ENCODE assay signal across 28 cellular contexts in the genomic region with DNA sequence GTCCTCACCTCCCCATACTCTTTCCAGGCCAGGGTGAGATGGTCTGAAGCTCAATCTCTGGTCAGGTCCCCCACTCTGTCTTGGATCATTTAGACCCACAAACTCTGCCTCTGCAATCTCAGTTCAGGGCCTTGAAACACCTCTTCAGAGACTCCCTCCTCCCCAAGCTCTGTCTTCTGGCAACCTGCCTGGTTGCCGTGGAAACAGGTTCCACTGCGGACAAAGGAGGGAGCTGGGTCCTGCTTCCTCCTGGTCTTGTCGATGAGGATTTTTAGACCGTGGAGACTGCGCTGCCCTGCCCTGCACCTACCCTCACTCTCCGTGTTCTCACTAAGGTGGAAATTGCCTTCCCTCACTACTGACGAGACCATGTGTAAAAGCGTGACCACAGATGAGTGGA. TPM values are rescaled to one million over a fixed set of nuclear protein-coding genes. Genes with fewer than 3 reads are reported as not detected.
DNase-seq lines count a peak whose midpoint lies in the region; ATAC-seq and TF ChIP-seq lines count a peak whose summit lies in the region.
"Had no signal": no experiment of that assay in that cellular context is flagged by ENCODE, and none has a peak within 500 bp of the region (broad histone marks: within the 10 kb centered on the region; RNA-seq: fewer than 3 reads in every experiment).

A gene with protein sequence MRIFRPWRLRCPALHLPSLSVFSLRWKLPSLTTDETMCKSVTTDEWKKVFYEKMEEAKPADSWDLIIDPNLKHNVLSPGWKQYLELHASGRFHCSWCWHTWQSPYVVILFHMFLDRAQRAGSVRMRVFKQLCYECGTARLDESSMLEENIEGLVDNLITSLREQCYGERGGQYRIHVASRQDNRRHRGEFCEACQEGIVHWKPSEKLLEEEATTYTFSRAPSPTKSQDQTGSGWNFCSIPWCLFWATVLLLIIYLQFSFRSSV (plus strand): TSS at position 232 of the 400 bp plus-strand sequence. CDS start 30 bp downstream, at position 262.

- no peak within 1 kb of the TSS for H4K8ac ChIP-seq in H9 (replicated peaks; ENCODE audit: insufficient read length, low read depth, low read length)

- H3K9ac ChIP-seq in H9 (ENCODE audit: extremely low read depth, insufficient read length, low read length), result no peak within 1 kb of the TSS

- peaks cover 3% of the 10 kb centered on the region; the same call in 1 of the 2 replicates for H3K4me1 ChIP-seq in H9 (ENCODE audit: insufficient read depth, low read length)
- H3K4me1 ChIP-seq: A549, gastrocnemius medialis, SJSA1, upper lobe of left lung had no signal

- no peaks in the 10 kb centered on the region for H3K9me3 ChIP-seq in H9 (ENCODE audit: control insufficient read depth, low read depth, low read length)
- H3K9me3 ChIP-seq: A549, gastrocnemius medialis, SJSA1, upper lobe of left lung had no signal

- no peak within 1 kb of the TSS for H4K91ac ChIP-seq in H9 (ENCODE audit: insufficient read length, low read depth, low read length)

- H3K23ac ChIP-seq in H9 (ENCODE audit: insufficient read length, low read depth, low read length), result no peak within 1 kb of the TSS

- WGBS in H9 (ENCODE audit: extremely low coverage, insufficient read length, low lambda C conversion rate), result no CpG with 5 or more reads among the region's 8 CpGs

- no peak within 1 kb of the TSS for H2BK120ac ChIP-seq in H9 (ENCODE audit: low read depth, low read length, poor library complexity, severe bottlenecking)

- H2AK5ac ChIP-seq in H9 (ENCODE audit: insufficient read length, low read length), result no peak within 1 kb of the TSS

- no peaks in the 10 kb centered on the region for H3K79me2 ChIP-seq in H9 (ENCODE audit: insufficient read depth, low read length)

- H2BK20ac ChIP-seq in H9 (ENCODE audit: low read depth, low read length, poor library complexity, severe bottlenecking), result no peak within 1 kb of the TSS

- no peak within 1 kb of the TSS for H2BK15ac ChIP-seq in H9 (ENCODE audit: low read depth, low read length)

- no peak within 1 kb of the TSS for H3K4me2 ChIP-seq in H9 (ENCODE audit: insufficient read depth, insufficient read length, low read length)
- H3K4me2 ChIP-seq: A549, PC-9 had no signal

- no peak within 1 kb of the TSS for H3K56ac ChIP-seq in H9 (ENCODE audit: insufficient read length, low read depth, low read length)

- no peak within 1 kb of the TSS for H3T11ph ChIP-seq in H9 (ENCODE audit: low read length)

- H3K27ac Mint-ChIP-seq in H9, result peak within 1 kb of the TSS in 1 of 3 experiments; percentile 56; a peak in 1 of 7 replicates
- H3K27ac Mint-ChIP-seq: activated B cell treated with CpG ODN at 0.5 μM for 24 hours; activated CD4-positive, alpha-beta memory T cell treated with anti-CD3 and anti-CD28 coated beads, Interleukin-2, amount 10 ng/mL, durations not matched to agents 7 days and 5 days had no signal

- H2AFZ ChIP-seq in H9 (ENCODE audit: low read length), result no peak within 1 kb of the TSS
- H2AFZ ChIP-seq: PC-9 had no signal

- ATAC-seq in GM18868 (IDR thresholded peaks at IDR 0.05; ENCODE audit: unreplicated experiment) (no peak), HG02938 (IDR thresholded peaks at IDR 0.05; ENCODE audit: unreplicated experiment) (no peak)
- ATAC-seq: A549, gastrocnemius medialis had no signal

- peaks cover 0 to 2% (median 2%) of the 10 kb centered on the region in 3 experiments; a peak in 2 of 7 replicates for H3K36me3 Mint-ChIP-seq in H9 (ENCODE audit: insufficient read depth in 1 of 3, low read depth in 3 of 3)

- no peak within 1 kb of the TSS for H4K5ac ChIP-seq in H9 (ENCODE audit: insufficient read length, low read depth, low read length)

- no peak within 1 kb of the TSS for H3K14ac ChIP-seq in H9 (ENCODE audit: insufficient read depth, low read length)

- H3K4me1 Mint-ChIP-seq in H9, result peaks cover 7 to 20% of the 10 kb centered on the region in 2 experiments
- H3K4me1 Mint-ChIP-seq: activated B cell treated with CpG ODN at 0.5 μM for 24 hours, neural crest cell had no signal

- H2BK5ac ChIP-seq in H9 (ENCODE audit: insufficient read length, low read length), result no peak within 1 kb of the TSS

- H3K18ac ChIP-seq in H9 (ENCODE audit: insufficient read length, low read depth, low read length), result peak within 1 kb of the TSS; percentile 18

- H3K27me3 ChIP-seq in H9 (ENCODE audit: insufficient read depth, low read length), result no peaks in the 10 kb centered on the region
- H3K27me3 ChIP-seq: gastrocnemius medialis, SJSA1, upper lobe of left lung had no signal

- no peak within 1 kb of the TSS for H3K4ac ChIP-seq in H9 (ENCODE audit: low read depth, low read length)

- H3K79me1 ChIP-seq in H9 (ENCODE audit: insufficient read depth, low read depth, low read length, poor library complexity, severe bottlenecking), result no peaks in the 10 kb centered on the region

- H3K23me2 ChIP-seq in H9 (ENCODE audit: insufficient read length, low read depth, low read length, poor library complexity, severe bottlenecking), result no peaks in the 10 kb centered on the region

- no peaks in the 10 kb centered on the region for H4K20me1 ChIP-seq in H9 (ENCODE audit: control insufficient read depth, insufficient read depth, insufficient read length)

- no peak within 1 kb of the TSS for H2BK12ac ChIP-seq in H9 (ENCODE audit: insufficient read length, low read depth, low read length)

- DNase-seq in NCI-H187 (lab: John Stamatoyannopoulos, UW) (peak; percentile 24 to 26), NCI-H187 treated with DMSO at 0.1 percent for 48 hours (lab: John Stamatoyannopoulos, UW) (no peak), H9 (peak; percentile 56), astrocyte of the hippocampus (ENCODE audit: low read depth, low spot score) (peak; percentile 33), midbrain (lab: John Stamatoyannopoulos, UW) (peak; percentile 16), CD1c-positive myeloid dendritic cell (ENCODE audit: extremely low spot score) (no peak)
- DNase-seq: activated B cell treated with CpG ODN at 0.5 μM for 24 hours; activated CD4-positive, alpha-beta memory T cell treated with anti-CD3 and anti-CD28 coated beads, Interleukin-2, amount 10 ng/mL, durations not matched to agents 7 days and 5 days; activated naive CD4-positive, alpha-beta T cell; amniotic stem cell; DMS153; erythroblast; gastrocnemius medialis; Karpas-422; NCI-H1092; NCI-H510A treated with DMSO at 0.1 percent for 48 hours; PC-9; stimulated activated CD4-positive, alpha-beta T cell treated with anti-CD3 and anti-CD28 coated beads, Interleukin-4, amount 100 ng/mL, for 4 hours; upper lobe of left lung had no signal

- TF ChIP-seq CTCF in H9 (conservative IDR thresholded peaks at IDR 0.05), result no peak

- no peak within 1 kb of the TSS for H3K27ac ChIP-seq in H9 (ENCODE audit: insufficient read length, low read depth, low read length)
- H3K27ac ChIP-seq: A549, gastrocnemius medialis, PC-9, SJSA1, upper lobe of left lung had no signal

- peaks cover 2% of the 10 kb centered on the region for H3K27me3 Mint-ChIP-seq in H9 (ENCODE audit: low read depth)

- no peak within 1 kb of the TSS for H3K4me3 Mint-ChIP-seq in H9
- H3K4me3 Mint-ChIP-seq: activated B cell treated with CpG ODN at 0.5 μM for 24 hours; activated CD4-positive, alpha-beta memory T cell treated with anti-CD3 and anti-CD28 coated beads, Interleukin-2, amount 10 ng/mL, durations not matched to agents 7 days and 5 days; neural crest cell had no signal

- no peaks in the 10 kb centered on the region for H3K9me3 Mint-ChIP-seq in H9
- H3K9me3 Mint-ChIP-seq: activated B cell treated with CpG ODN at 0.5 μM for 24 hours; activated CD4-positive, alpha-beta memory T cell treated with anti-CD3 and anti-CD28 coated beads, Interleukin-2, amount 10 ng/mL, durations not matched to agents 7 days and 5 days; neural crest cell had no signal

RNA-seq across cellular contexts. Expression of the gene that starts here (rescaled TPM):
- 6.6 and 7.5 TPM in 2 replicates for total RNA-seq in H9 (2021)
- total RNA-seq: activated B cell treated with CpG ODN at 0.5 μM for 24 hours; activated CD4-positive, alpha-beta memory T cell treated with anti-CD3 and anti-CD28 coated beads, Interleukin-2, amount 10 ng/mL, durations not matched to agents 7 days and 5 days; gastrocnemius medialis; HT1080; left lobe of liver; mononuclear cell; neural crest cell; PC-9; pulmonary artery endothelial cell; SJSA1 had no signal

Comparison
In these comparisons a context has a peak if more than half of its experiments do, and no peak if none do; other contexts are left out.
1. DNase-seq: peak in NCI-H187 (2 of 2), H9 (single experiment), astrocyte of the hippocampus (single experiment) and midbrain (single experiment); none in NCI-H187 treated with DMSO at 0.1 percent for 48 hours (single experiment) and CD1c-positive myeloid dendritic cell (single experiment).